12 cellular contexts compared by ENCODE assay signal in genomic region chr15:64574220-64574994, GRCh38.
DNase-seq lines count a peak whose midpoint lies in the region; ATAC-seq, FAIRE-seq and TF ChIP-seq lines count a peak whose summit lies in the region.
"Had no signal": no experiment of that assay in that cellular context is flagged by ENCODE, and none has a peak within 500 bp of the region (broad histone marks: within the 10 kb centered on the region; RNA-seq: fewer than 3 reads in every experiment).

No MANE protein-coding gene starts in this region.

- FAIRE-seq in GM19239 (lab: Jason Lieb, UNC), result peak; percentile 77

- H3K4me1 ChIP-seq in ACC112 (ENCODE audit: control insufficient read depth, insufficient read depth, low read length, unreplicated experiment) (peaks cover 15% of the 10 kb centered on the region), hepatocyte (ENCODE audit: insufficient read depth) (peaks cover 3% of the 10 kb centered on the region)

- no peak overlapping the region for H3K4me3 ChIP-seq in ACC112 (ENCODE audit: low read depth, low read length)
- no peak overlapping the region for H3K4me3 ChIP-seq in hepatocyte
- H3K4me3 ChIP-seq: coronary artery, lower lobe of right lung, upper lobe of left lung had no signal

- peaks cover 10% of the 10 kb centered on the region for H4K20me1 ChIP-seq in hepatocyte (ENCODE audit: insufficient read depth, poor library complexity, severe bottlenecking)

- peak overlapping the region; percentile 78 for H3K27ac Mint-ChIP-seq in activated naive CD8-positive, alpha-beta T cell treated with anti-CD3 and anti-CD28 coated beads for 36 hours

- peaks cover 44% of the 10 kb centered on the region for H3K4me1 Mint-ChIP-seq in activated naive CD8-positive, alpha-beta T cell treated with anti-CD3 and anti-CD28 coated beads for 36 hours

- H3K4me3 Mint-ChIP-seq in activated naive CD8-positive, alpha-beta T cell treated with anti-CD3 and anti-CD28 coated beads for 36 hours, result no peak overlapping the region

- H2AFZ ChIP-seq in ACC112 (ENCODE audit: low read length, unreplicated experiment) (no peak overlapping the region), hepatocyte (no peak overlapping the region)

- H3K27me3 Mint-ChIP-seq in activated naive CD8-positive, alpha-beta T cell treated with anti-CD3 and anti-CD28 coated beads for 36 hours, result no peaks in the 10 kb centered on the region

- no peaks in the 10 kb centered on the region for H3K9me3 ChIP-seq in hepatocyte (ENCODE audit: low read depth)
- H3K9me3 ChIP-seq: lower lobe of right lung, upper lobe of left lung had no signal

- DNase-seq in GM19239 (ENCODE audit: insufficient read length, low spot score), result no peak
- DNase-seq in activated naive CD8-positive, alpha-beta T cell treated with anti-CD3 and anti-CD28 coated beads for 36 hours, result no peak
- no peak for DNase-seq in hepatocyte (ENCODE audit: low spot score)
- DNase-seq in NK-92 (lab: John Stamatoyannopoulos, UW; ENCODE audit: unreplicated experiment), result no peak
- DNase-seq: lower lobe of right lung, NCI-H2171 treated with DMSO at 0.1 percent for 48 hours, upper lobe of left lung had no signal

- no peak for ATAC-seq in GM21423 (IDR thresholded peaks at IDR 0.05; ENCODE audit: unreplicated experiment)
- no peak for ATAC-seq in GM18870 (IDR thresholded peaks at IDR 0.05; ENCODE audit: unreplicated experiment)
- no peak for ATAC-seq in HG03442 (IDR thresholded peaks at IDR 0.05; ENCODE audit: unreplicated experiment)
- ATAC-seq: lower lobe of right lung had no signal

- no peaks in the 10 kb centered on the region for H3K27me3 ChIP-seq in ACC112 (ENCODE audit: insufficient read depth, low read length)
- no peaks in the 10 kb centered on the region for H3K27me3 ChIP-seq in hepatocyte
- H3K27me3 ChIP-seq: upper lobe of left lung had no signal

- no peak overlapping the region for H3K4me2 ChIP-seq in hepatocyte

- no peaks in the 10 kb centered on the region for H3K9me2 ChIP-seq in hepatocyte (replicated peaks; ENCODE audit: insufficient read depth)

- H3K36me3 ChIP-seq in ACC112 (ENCODE audit: insufficient read depth, low read length) (no peaks in the 10 kb centered on the region), hepatocyte (replicated peaks; ENCODE audit: insufficient read depth, low read depth) (no peaks in the 10 kb centered on the region)
- H3K36me3 ChIP-seq: lower lobe of right lung, upper lobe of left lung had no signal

- TF ChIP-seq CTCF in hepatocyte (IDR thresholded peaks at IDR 0.05; ENCODE audit: poor library complexity), result no peak

- H3K79me2 ChIP-seq in ACC112 (ENCODE audit: control insufficient read depth, insufficient read depth, low read length, unreplicated experiment) (peaks cover 25% of the 10 kb centered on the region), hepatocyte (peaks cover 86% of the 10 kb centered on the region)

- peaks cover 27% of the 10 kb centered on the region for H3K36me3 Mint-ChIP-seq in activated naive CD8-positive, alpha-beta T cell treated with anti-CD3 and anti-CD28 coated beads for 36 hours

- H3K9me3 Mint-ChIP-seq in activated naive CD8-positive, alpha-beta T cell treated with anti-CD3 and anti-CD28 coated beads for 36 hours, result no peaks in the 10 kb centered on the region

- peak overlapping the region; percentile 59; the same call in 1 of the 2 replicates for H3K27ac ChIP-seq in ACC112 (ENCODE audit: low read depth, low read length)
- H3K27ac ChIP-seq in hepatocyte, result peak overlapping the region; percentile 15
- H3K27ac ChIP-seq: coronary artery, lower lobe of right lung, upper lobe of left lung had no signal

- 71% methylated on average over 1 of the region's 1 CpG for WGBS in hepatocyte (ENCODE audit: low lambda C conversion rate, missing lambda C conversion rate)
